8 cellular contexts compared by ENCODE assay signal in genomic region chr12:49232940-49233841, GRCh38. TPM values are rescaled to one million over a fixed set of nuclear protein-coding genes. Genes with fewer than 3 reads are reported as not detected.
DNase-seq lines count a peak whose midpoint lies in the region; ATAC-seq, FAIRE-seq and TF ChIP-seq lines count a peak whose summit lies in the region.

No MANE protein-coding gene starts in this region.

- CTCF ChIA-PET in activated B cell treated with CpG ODN at 0.5 μM for 24 hours (lab: Charles Lee): interaction anchor here (1.3 to 2.9 kb wide), 3 partner anchors 103 to 145 kb away, joined by 6 to 20 read pairs (median 7); partner anchors contain the start of gene TUBA1B

- TF ChIP-seq CTCF in activated B cell treated with CpG ODN at 0.5 μM for 24 hours (IDR thresholded peaks at IDR 0.05): no peak
- peak in 3 of 12 donors; percentile 22 to 33 (median 30) for TF ChIP-seq CTCF in heart left ventricle (IDR thresholded peaks at IDR 0.05)
- TF ChIP-seq CTCF in pancreas (IDR thresholded peaks at IDR 0.05): no peak

- POLR2A ChIA-PET in activated B cell treated with CpG ODN at 0.5 μM for 24 hours (lab: Charles Lee): interaction anchor here (0.6 to 3.6 kb wide), 6 partner anchors 32 to 1985 kb away, joined by 3 to 78 read pairs (median 4); partner anchors contain the start of genes KMT2D, POU6F1, RHEBL1 and TUBA1A

- no peaks in the 10 kb centered on the region for H3K27me3 Mint-ChIP-seq in activated B cell treated with CpG ODN at 0.5 μM for 24 hours

- 46 to 54% (median 51%) methylated on average over 25 of the region's 25 CpGs for WGBS in heart left ventricle, 4 donors
- WGBS in pancreas, 2 donors: 56 to 58% methylated on average over 25 of the region's 25 CpGs

- no peaks in the 10 kb centered on the region for H3K9me3 ChIP-seq in heart left ventricle
- H3K9me3 ChIP-seq in pancreas: no peaks in the 10 kb centered on the region

- peak overlapping the region; percentile 93 for H3K4me3 Mint-ChIP-seq in activated B cell treated with CpG ODN at 0.5 μM for 24 hours

- H3K4me3 ChIP-seq in heart left ventricle (peak overlapping the region in 9 of 12 donors; percentile 2 to 64 (median 26)), pancreas (no peak overlapping the region)

- peak overlapping the region; percentile 83 to 96 (median 94) for H3K27ac ChIP-seq in heart left ventricle
- H3K27ac ChIP-seq in pancreas: peak overlapping the region; percentile 18 to 97 (median 57)

- DNase-seq in COR-L47 (lab: John Stamatoyannopoulos, UW) (peak; percentile 93), NCI-H1417 (lab: John Stamatoyannopoulos, UW) (peak; percentile 93 to 97 (median 94)), activated B cell treated with CpG ODN at 0.5 μM for 24 hours (no peak), heart left ventricle (peak; percentile 66 to 85 (median 82)), pancreas (peak; percentile 25 to 71 (median 44))
- DNase-seq in stimulated activated CD4-positive, alpha-beta T cell treated with anti-CD3 and anti-CD28 coated beads, Interleukin-1b, Interleukin-23, amount 100 ng/mL, for 48 hours: no peak
- no peak for DNase-seq in stimulated activated CD4-positive, alpha-beta T cell treated with anti-CD3 and anti-CD28 coated beads, Interleukin-2, amount 100 ng/mL, for 48 hours

- peaks cover 3% of the 10 kb centered on the region for H3K36me3 Mint-ChIP-seq in activated B cell treated with CpG ODN at 0.5 μM for 24 hours (ENCODE audit: low read depth)

- intact Hi-C loops in activated B cell treated with CpG ODN at 0.5 μM for 24 hours (cut with micrococcal nuclease): loop anchor here (10.0 kb wide), 1 partner anchor 308 kb away; the partner anchor contains the start of gene FKBP11
- intact Hi-C loops in heart left ventricle (cut with DNase I): loop anchor here in 7 of 10 donors (1.0 to 5.0 kb wide), 10 partner anchors 36 to 171 kb away; partner anchors contain the start of genes TUBA1B (in 4 of the 7), TUBA1A (in 3 of the 7), KMT2D (in 1 of the 7) and RHEBL1 (in 1 of the 7)
- intact Hi-C loops in pancreas (cut with DNase I): loop anchor here in 1 of 3 donors (10.0 kb wide), 1 partner anchor 108 kb away; no protein-coding TSS in a partner anchor

- no peak for FAIRE-seq in pancreas (lab: Jason Lieb, UNC)

- peak overlapping the region; percentile 89 for H3K27ac Mint-ChIP-seq in activated B cell treated with CpG ODN at 0.5 μM for 24 hours

- ATAC-seq in activated B cell treated with CpG ODN at 0.5 μM for 24 hours (ENCODE audit: low read depth) (no peak), heart left ventricle (peak; percentile 82 to 87 (median 83)), pancreas (peak in 3 of 4 donors; percentile 4 to 26 (median 22)), HG02623 (IDR thresholded peaks at IDR 0.05; ENCODE audit: unreplicated experiment) (no peak)

- no peaks in the 10 kb centered on the region for H3K27me3 ChIP-seq in heart left ventricle
- no peaks in the 10 kb centered on the region for H3K27me3 ChIP-seq in pancreas

- peaks cover 15% of the 10 kb centered on the region for H3K4me1 Mint-ChIP-seq in activated B cell treated with CpG ODN at 0.5 μM for 24 hours

- no peak for TF ChIP-seq POLR2A in heart left ventricle (IDR thresholded peaks at IDR 0.05)

- H3K36me3 ChIP-seq in heart left ventricle (no peaks in the 10 kb centered on the region), pancreas (no peaks in the 10 kb centered on the region)

- peaks cover 3 to 46% (median 22%) of the 10 kb centered on the region in 12 donors for H3K4me1 ChIP-seq in heart left ventricle
- H3K4me1 ChIP-seq in pancreas: peaks cover 0 to 4% (median 4%) of the 10 kb centered on the region in 3 donors

- H3K9me3 Mint-ChIP-seq in activated B cell treated with CpG ODN at 0.5 μM for 24 hours: no peaks in the 10 kb centered on the region

RNA-seq across cellular contexts. Expression of gene TUBA1C, which starts 31.7 kb away (rescaled TPM):
- 141 and 142 TPM in 2 replicates for total RNA-seq in activated B cell treated with CpG ODN at 0.5 μM for 24 hours
- total RNA-seq in heart left ventricle: 100 to 1,000 TPM in 2 of 9 donors, 10 to 100 TPM in 7; 35.2 to 298 (median 68.8) TPM
- polyA plus RNA-seq in heart left ventricle: 100 to 1,000 TPM in 1 of 2 donors, 10 to 100 TPM in 1; 45.3 to 554 TPM
- total RNA-seq in pancreas: 10 to 100 TPM; 20.8 to 47.0 (median 33.5) TPM
- polyA plus RNA-seq in pancreas: 10 to 100 TPM; 30.3 to 47.0 TPM

RNA-seq across cellular contexts. Expression of gene TUBA1A, which starts 44.3 kb away (rescaled TPM):
- total RNA-seq in activated B cell treated with CpG ODN at 0.5 μM for 24 hours: 114 and 115 TPM in 2 replicates
- 100 to 1,000 TPM; 122 to 280 (median 184) TPM for total RNA-seq in heart left ventricle
- polyA plus RNA-seq in heart left ventricle: 100 to 1,000 TPM in 1 of 2 donors, 10 to 100 TPM in 1; 71.5 to 238 TPM
- 10 to 100 TPM in 5 of 6 donors, 1 to 10 TPM in 1; 9.1 to 93.8 (median 21.4) TPM for total RNA-seq in pancreas
- polyA plus RNA-seq in pancreas: 10 to 100 TPM; 31.1 to 86.8 TPM

Comparison
In these comparisons a context has a peak if more than half of its experiments do, and no peak if none do; other contexts are left out.
1. DNase-seq: peak in COR-L47 (single experiment), NCI-H1417 (3 of 3), heart left ventricle (5 of 5) and pancreas (6 of 6); none in activated B cell treated with CpG ODN at 0.5 μM for 24 hours (single experiment), stimulated activated CD4-positive, alpha-beta T cell treated with anti-CD3 and anti-CD28 coated beads, Interleukin-1b, Interleukin-23, amount 100 ng/mL, for 48 hours (single experiment) and stimulated activated CD4-positive, alpha-beta T cell treated with anti-CD3 and anti-CD28 coated beads, Interleukin-2, amount 100 ng/mL, for 48 hours (0 of 2).
2. ATAC-seq: peak in heart left ventricle (4 of 4) and pancreas (3 of 4); none in activated B cell treated with CpG ODN at 0.5 μM for 24 hours (single experiment) and HG02623 (single experiment).
3. H3K4me3 ChIP-seq: peak in heart left ventricle (9 of 12); none in pancreas (0 of 4).